1 cellular context compared by ENCODE assay signal in genomic region chr9:100028201-100028784, GRCh38.
TF ChIP-seq lines count a peak whose summit lies in the region.

No MANE protein-coding gene starts in this region.

TF ChIP-seq in K562, 482 proteins besides CTCF, POLR2A, EP300 and RAD21 (continued from another document):
- TF ChIP-seq PBX2 (CRISPR knock-in tag; IDR thresholded peaks at IDR 0.05; ENCODE audit: low read depth) (no peak), PBX2 (tag; conservative IDR thresholded peaks at IDR 0.05; ENCODE audit: low read depth) (peak; percentile 25; the same call in 1 of the 2 replicates), LEF1 (IDR thresholded peaks at IDR 0.05) (no peak), NFATC3 (IDR thresholded peaks at IDR 0.05) (no peak), KLF16 (IDR thresholded peaks at IDR 0.05) (0 out of 2 replicates have a peak, but pooled peaks have one; percentile 29), CEBPB (tag; IDR thresholded peaks at IDR 0.05) (peak; percentile 67), MNT (conservative IDR thresholded peaks at IDR 0.05) (0 out of 4 replicates have a peak, but pooled peaks of 1 of the 2 experiments have one; percentile 18), CC2D1A (IDR thresholded peaks at IDR 0.05) (0 out of 2 replicates have a peak, but pooled peaks have one; percentile 46), ZNF311 (CRISPR knock-in tag; IDR thresholded peaks at IDR 0.05) (no peak)
